Comparison of ENCODE assay signal across 35 cellular contexts in genomic region chr20:55079917-55080316, GRCh38.
"Had no signal": no experiment of that assay in that cellular context is flagged by ENCODE, and none has a peak within 500 bp of the region (broad histone marks: within the 10 kb centered on the region; RNA-seq: fewer than 3 reads in every experiment).

No MANE protein-coding gene starts in this region.

- H3K27me3 ChIP-seq: MG63 had no signal

- H3K9me3 ChIP-seq: MG63 had no signal

- H3K36me3 ChIP-seq: MG63 had no signal

- DNase-seq: Karpas-422, Kasumi-1, MG63, MM.1S, NCI-H1048, NCI-H1092, NCI-H1092 treated with DMSO at 0.1 percent for 48 hours, NCI-H1105, NCI-H1105 treated with DMSO at 0.1 percent for 48 hours, NCI-H1417, NCI-H1417 treated with DMSO at 0.1 percent for 48 hours, NCI-H1436, NCI-H1436 treated with DMSO at 0.1 percent for 48 hours, NCI-H146, NCI-H1694, NCI-H1694 treated with DMSO at 0.1 percent for 48 hours, NCI-H187, NCI-H187 treated with DMSO at 0.1 percent for 48 hours, NCI-H1930, NCI-H2029, NCI-H2029 treated with DMSO at 0.1 percent for 48 hours, NCI-H2081, NCI-H2081 treated with DMSO at 0.1 percent for 48 hours, NCI-H2107, NCI-H2171, NCI-H2171 treated with DMSO at 0.1 percent for 48 hours, NCI-H2227 treated with DMSO at 0.1 percent for 48 hours, NCI-H226, NCI-H345, NCI-H446, NCI-H446 treated with DMSO at 0.1 percent for 48 hours, NCI-H510A, NCI-H510A treated with DMSO at 0.1 percent for 48 hours, NCI-H524, NCI-H524 treated with DMSO at 0.1 percent for 48 hours had no signal

- H3K4me3 ChIP-seq: MG63 had no signal
